In genomic region chr9:133351908-133352634, GRCh38 we compare ENCODE assay signal across 8 cellular contexts. TPM values are rescaled to one million over a fixed set of nuclear protein-coding genes. Genes with fewer than 3 reads are reported as not detected.
A peak's percentile ranks its signal among the peaks of the same experiment; 100 is the strongest.
DNase-seq lines count a peak whose midpoint lies in the region; ATAC-seq and TF ChIP-seq lines count a peak whose summit lies in the region.

No MANE protein-coding gene starts in this region.

- H3K27ac ChIP-seq in HL-60 (replicated peaks): no peak overlapping the region
- peak overlapping the region; percentile 3 for H3K27ac ChIP-seq in epithelial cell of prostate

- intact Hi-C loops in lower leg skin (cut with DNase I; ENCODE audit: low total_unique reads): no loop called here

- no peak for TF ChIP-seq POLR2A in lower leg skin (IDR thresholded peaks at IDR 0.05)

- ATAC-seq in HG02678 (IDR thresholded peaks at IDR 0.05; ENCODE audit: unreplicated experiment): no peak

- H3K4me3 ChIP-seq in HL-60 (replicated peaks; ENCODE audit: insufficient read depth, low read length) (no peak overlapping the region), retinal pigment epithelial cell (ENCODE audit: low read length) (no peak overlapping the region), lower leg skin (ENCODE audit: low read depth, poor library complexity, severe bottlenecking) (no peak overlapping the region)

- H3K27me3 ChIP-seq in HL-60 (ENCODE audit: insufficient read depth, poor library complexity, severe bottlenecking): no peaks in the 10 kb centered on the region

- TF ChIP-seq CTCF in HL-60 (IDR thresholded peaks at IDR 0.05; ENCODE audit: insufficient read depth, low read length) (peak; percentile 88), retinal pigment epithelial cell (conservative IDR thresholded peaks at IDR 0.05; ENCODE audit: low read depth, low read length) (peak; percentile 76), lower leg skin (IDR thresholded peaks at IDR 0.05) (no peak)

- WGBS in lower leg skin, 2 donors: 77 to 78% methylated on average over 14 of the region's 14 CpGs

- peak; percentile 31 for DNase-seq in DMS53 treated with DMSO at 0.1 percent for 48 hours (lab: John Stamatoyannopoulos, UW; ENCODE audit: unreplicated experiment)
- DNase-seq in HL-60 (ENCODE audit: low read depth in 1 of 2, low spot score in 1 of 2): peak in 1 of 2 experiments; percentile 83
- DNase-seq in SW480 (ENCODE audit: low spot score): peak; percentile 63
- no peak for DNase-seq in epithelial cell of prostate (ENCODE audit: low read depth, low spot score)
- no peak for DNase-seq in retinal pigment epithelial cell (ENCODE audit: low read depth)
- no peak for DNase-seq in lower leg skin (ENCODE audit: low spot score in 2 of 2)
- no peak for DNase-seq in DMS79 (lab: John Stamatoyannopoulos, UW)

RNA-seq across cellular contexts. Expression of gene RPL7A, which starts 4.1 kb away (rescaled TPM):
- 1,000 to 10,000 TPM; 2,005 to 2,991 (median 2,631) TPM for total RNA-seq in lower leg skin

RNA-seq across cellular contexts. Expression of gene MED22, which starts 4.1 kb away (rescaled TPM):
- total RNA-seq in lower leg skin: 10 to 100 TPM; 12.3 to 31.1 (median 26.9) TPM

RNA-seq across cellular contexts. Expression of gene SURF1, which starts 4.2 kb away (rescaled TPM):
- total RNA-seq in lower leg skin: 10 to 100 TPM; 20.1 to 54.3 (median 36.3) TPM

RNA-seq across cellular contexts. Expression of gene SURF2, which starts 4.3 kb away (rescaled TPM):
- 10 to 100 TPM; 31.2 to 40.7 (median 35.4) TPM for total RNA-seq in lower leg skin

RNA-seq across cellular contexts. Expression of gene SURF6, which starts 16.1 kb away (rescaled TPM):
- 10 to 100 TPM; 21.7 to 37.4 (median 27.4) TPM for total RNA-seq in lower leg skin

Comparison
In these comparisons a context has a peak if more than half of its experiments do, and no peak if none do; other contexts are left out.
1. DNase-seq: peak in DMS53 treated with DMSO at 0.1 percent for 48 hours (single experiment) and SW480 (single experiment); none in epithelial cell of prostate (single experiment), retinal pigment epithelial cell (single experiment), lower leg skin (0 of 2) and DMS79 (single experiment).
2. CTCF ChIP-seq: peak in HL-60 (single experiment) and retinal pigment epithelial cell (single experiment); none in lower leg skin (0 of 3).